8 cellular contexts compared by ENCODE assay signal in the genomic region with DNA sequence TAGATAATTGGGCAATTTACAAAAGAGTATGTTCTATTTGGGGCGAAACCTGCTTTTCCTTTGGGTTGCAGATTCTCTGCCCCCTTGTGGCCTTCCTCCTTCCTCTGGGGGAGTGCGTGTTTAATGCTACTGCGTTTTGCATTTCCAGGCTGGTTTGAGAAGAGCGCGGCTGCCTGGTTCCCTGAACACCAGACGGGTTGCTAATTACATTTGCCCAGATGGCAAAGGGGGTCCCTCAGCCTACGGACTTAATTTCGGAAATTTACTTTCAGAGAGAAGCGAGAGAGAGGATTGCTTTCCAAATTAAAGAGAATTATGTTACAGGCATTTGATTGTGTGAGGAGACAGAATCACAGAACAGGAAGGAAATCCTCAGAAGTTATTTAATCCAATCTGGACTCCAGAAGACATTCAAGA.
DNase-seq lines count a peak whose midpoint lies in the region; ATAC-seq, FAIRE-seq and TF ChIP-seq lines count a peak whose summit lies in the region.

No MANE protein-coding gene starts in this region.

- ATAC-seq in SK-N-SH treated with all-trans-retinoic acid at 6 μM for 48 hours (peak; percentile 91), mucosa of descending colon (no peak)

- FAIRE-seq in HTR-8/SVneo (lab: Jason Lieb, UNC) = no peak

- H3K27me3 ChIP-seq in tibial nerve = no peaks in the 10 kb centered on the region

- H3K4me1 ChIP-seq in mucosa of descending colon (ENCODE audit: low read depth) (no peaks in the 10 kb centered on the region), tibial nerve (peaks cover 0 to 4% (median 0%) of the 10 kb centered on the region in 4 donors)

- intact Hi-C loops in mucosa of descending colon (cut with DNase I, micrococcal nuclease) (no loop called here), posterior vena cava (cut with DNase I) (loop anchor here in 1 of 2 donors (10.0 kb wide), 1 partner anchor 98 kb away; no protein-coding TSS in a partner anchor)

- DNase-seq in COR-L47 (lab: John Stamatoyannopoulos, UW) (peak; percentile 14), HTR-8/SVneo (ENCODE audit: insufficient read length, low spot score) (peak; percentile 23), epithelial cell of proximal tubule (ENCODE audit: low read depth) (no peak), mucosa of descending colon (peak in 2 of 3 donors; percentile 29 to 56), tibial nerve (ENCODE audit: low spot score in 2 of 2) (peak in 1 of 2 donors; percentile 48), NCI-H446 treated with DMSO at 0.1 percent for 48 hours (lab: John Stamatoyannopoulos, UW) (no peak), posterior vena cava (ENCODE audit: low spot score) (no peak)

- H3K9me3 ChIP-seq in mucosa of descending colon (no peaks in the 10 kb centered on the region), tibial nerve (no peaks in the 10 kb centered on the region)

- no peak overlapping the region for H3K27ac ChIP-seq in tibial nerve

- H3K36me3 ChIP-seq in mucosa of descending colon (ENCODE audit: low read depth) = no peaks in the 10 kb centered on the region
- H3K36me3 ChIP-seq in tibial nerve = no peaks in the 10 kb centered on the region

- TF ChIP-seq CTCF in epithelial cell of proximal tubule (conservative IDR thresholded peaks at IDR 0.05; ENCODE audit: low read depth, low read length) = peak; percentile 86
- TF ChIP-seq CTCF in mucosa of descending colon (IDR thresholded peaks at IDR 0.05) = no peak
- peak in 3 of 5 experiments; percentile 19 to 35 (median 35) for TF ChIP-seq CTCF in tibial nerve (IDR thresholded peaks at IDR 0.05)

- H3K4me3 ChIP-seq in epithelial cell of proximal tubule (ENCODE audit: low read depth, low read length) = peak overlapping the region; percentile 25
- no peak overlapping the region for H3K4me3 ChIP-seq in mucosa of descending colon
- H3K4me3 ChIP-seq in tibial nerve = no peak overlapping the region

- no peak for TF ChIP-seq EP300 in tibial nerve (IDR thresholded peaks at IDR 0.05)

- WGBS in tibial nerve, 2 donors = 8 to 10% methylated on average over 9 of the region's 9 CpGs

- no peak for TF ChIP-seq POLR2A in tibial nerve (IDR thresholded peaks at IDR 0.05)

TF ChIP-seq in SK-N-SH treated with all-trans-retinoic acid at 6 μM for 48 hours, 23 proteins besides CTCF, POLR2A, EP300 and RAD21 (continues in another document):
- TF ChIP-seq ARNTL (CRISPR knock-in tag; IDR thresholded peaks at IDR 0.05; ENCODE audit: borderline replicate concordance, low read depth) = no peak
- 0 out of 2 replicates have a peak, but pooled peaks have one; percentile 11 for TF ChIP-seq ISL1 (CRISPR knock-in tag; IDR thresholded peaks at IDR 0.05)
- TF ChIP-seq, protein P1, sequence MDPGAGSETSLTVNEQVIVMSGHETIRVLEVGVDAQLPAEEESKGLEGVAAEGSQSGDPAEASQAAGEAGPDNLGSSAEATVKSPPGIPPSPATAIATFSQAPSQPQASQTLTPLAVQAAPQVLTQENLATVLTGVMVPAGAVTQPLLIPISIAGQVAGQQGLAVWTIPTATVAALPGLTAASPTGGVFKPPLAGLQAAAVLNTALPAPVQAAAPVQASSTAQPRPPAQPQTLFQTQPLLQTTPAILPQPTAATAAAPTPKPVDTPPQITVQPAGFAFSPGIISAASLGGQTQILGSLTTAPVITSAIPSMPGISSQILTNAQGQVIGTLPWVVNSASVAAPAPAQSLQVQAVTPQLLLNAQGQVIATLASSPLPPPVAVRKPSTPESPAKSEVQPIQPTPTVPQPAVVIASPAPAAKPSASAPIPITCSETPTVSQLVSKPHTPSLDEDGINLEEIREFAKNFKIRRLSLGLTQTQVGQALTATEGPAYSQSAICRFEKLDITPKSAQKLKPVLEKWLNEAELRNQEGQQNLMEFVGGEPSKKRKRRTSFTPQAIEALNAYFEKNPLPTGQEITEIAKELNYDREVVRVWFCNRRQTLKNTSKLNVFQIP (CRISPR knock-in tag; IDR thresholded peaks at IDR 0.05; ENCODE audit: borderline replicate concordance, low read depth) = no peak
- TF ChIP-seq ZNF70 (CRISPR knock-in tag; IDR thresholded peaks at IDR 0.05) = no peak
- TF ChIP-seq SNAI2 (CRISPR knock-in tag; IDR thresholded peaks at IDR 0.05) = 0 out of 2 replicates have a peak, but pooled peaks have one; percentile 18
- no peak for TF ChIP-seq ZC3H10 (CRISPR knock-in tag; IDR thresholded peaks at IDR 0.05)
- no peak for TF ChIP-seq ZNF565 (CRISPR knock-in tag; conservative IDR thresholded peaks at IDR 0.05; ENCODE audit: low read depth)
- no peak for TF ChIP-seq ZFP3 (CRISPR knock-in tag; IDR thresholded peaks at IDR 0.05)
- peak; percentile 80; the same call in 1 of the 2 replicates for TF ChIP-seq TCF4 (CRISPR knock-in tag; IDR thresholded peaks at IDR 0.05; ENCODE audit: borderline replicate concordance)
- TF ChIP-seq ZNF8 (CRISPR knock-in tag; IDR thresholded peaks at IDR 0.05) = no peak
- TF ChIP-seq GLIS3 (CRISPR knock-in tag; IDR thresholded peaks at IDR 0.05) = 0 out of 2 replicates have a peak, but pooled peaks have one; percentile 19
- no peak for TF ChIP-seq RARB (CRISPR knock-in tag; IDR thresholded peaks at IDR 0.05)
- TF ChIP-seq BACH2 (CRISPR knock-in tag; IDR thresholded peaks at IDR 0.05; ENCODE audit: borderline replicate concordance) = no peak
- no peak for TF ChIP-seq OSR1 (CRISPR knock-in tag; IDR thresholded peaks at IDR 0.05)
- TF ChIP-seq, protein P2, sequence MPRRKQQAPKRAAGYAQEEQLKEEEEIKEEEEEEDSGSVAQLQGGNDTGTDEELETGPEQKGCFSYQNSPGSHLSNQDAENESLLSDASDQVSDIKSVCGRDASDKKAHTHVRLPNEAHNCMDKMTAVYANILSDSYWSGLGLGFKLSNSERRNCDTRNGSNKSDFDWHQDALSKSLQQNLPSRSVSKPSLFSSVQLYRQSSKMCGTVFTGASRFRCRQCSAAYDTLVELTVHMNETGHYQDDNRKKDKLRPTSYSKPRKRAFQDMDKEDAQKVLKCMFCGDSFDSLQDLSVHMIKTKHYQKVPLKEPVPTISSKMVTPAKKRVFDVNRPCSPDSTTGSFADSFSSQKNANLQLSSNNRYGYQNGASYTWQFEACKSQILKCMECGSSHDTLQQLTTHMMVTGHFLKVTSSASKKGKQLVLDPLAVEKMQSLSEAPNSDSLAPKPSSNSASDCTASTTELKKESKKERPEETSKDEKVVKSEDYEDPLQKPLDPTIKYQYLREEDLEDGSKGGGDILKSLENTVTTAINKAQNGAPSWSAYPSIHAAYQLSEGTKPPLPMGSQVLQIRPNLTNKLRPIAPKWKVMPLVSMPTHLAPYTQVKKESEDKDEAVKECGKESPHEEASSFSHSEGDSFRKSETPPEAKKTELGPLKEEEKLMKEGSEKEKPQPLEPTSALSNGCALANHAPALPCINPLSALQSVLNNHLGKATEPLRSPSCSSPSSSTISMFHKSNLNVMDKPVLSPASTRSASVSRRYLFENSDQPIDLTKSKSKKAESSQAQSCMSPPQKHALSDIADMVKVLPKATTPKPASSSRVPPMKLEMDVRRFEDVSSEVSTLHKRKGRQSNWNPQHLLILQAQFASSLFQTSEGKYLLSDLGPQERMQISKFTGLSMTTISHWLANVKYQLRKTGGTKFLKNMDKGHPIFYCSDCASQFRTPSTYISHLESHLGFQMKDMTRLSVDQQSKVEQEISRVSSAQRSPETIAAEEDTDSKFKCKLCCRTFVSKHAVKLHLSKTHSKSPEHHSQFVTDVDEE (CRISPR knock-in tag; IDR thresholded peaks at IDR 0.05) = peak; percentile 85
- peak; percentile 76; the same call in 1 of the 2 replicates for TF ChIP-seq ESRRG (CRISPR knock-in tag; IDR thresholded peaks at IDR 0.05)
- no peak for TF ChIP-seq ZFP30 (CRISPR knock-in tag; IDR thresholded peaks at IDR 0.05)
- TF ChIP-seq PPARA (CRISPR knock-in tag; IDR thresholded peaks at IDR 0.05; ENCODE audit: borderline replicate concordance) = no peak
- no peak for TF ChIP-seq CSDC2 (CRISPR knock-in tag; IDR thresholded peaks at IDR 0.05)
- TF ChIP-seq, protein P3, sequence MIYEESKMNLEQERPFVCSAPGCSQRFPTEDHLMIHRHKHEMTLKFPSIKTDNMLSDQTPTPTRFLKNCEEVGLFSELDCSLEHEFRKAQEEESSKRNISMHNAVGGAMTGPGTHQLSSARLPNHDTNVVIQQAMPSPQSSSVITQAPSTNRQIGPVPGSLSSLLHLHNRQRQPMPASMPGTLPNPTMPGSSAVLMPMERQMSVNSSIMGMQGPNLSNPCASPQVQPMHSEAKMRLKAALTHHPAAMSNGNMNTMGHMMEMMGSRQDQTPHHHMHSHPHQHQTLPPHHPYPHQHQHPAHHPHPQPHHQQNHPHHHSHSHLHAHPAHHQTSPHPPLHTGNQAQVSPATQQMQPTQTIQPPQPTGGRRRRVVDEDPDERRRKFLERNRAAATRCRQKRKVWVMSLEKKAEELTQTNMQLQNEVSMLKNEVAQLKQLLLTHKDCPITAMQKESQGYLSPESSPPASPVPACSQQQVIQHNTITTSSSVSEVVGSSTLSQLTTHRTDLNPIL (CRISPR knock-in tag; IDR thresholded peaks at IDR 0.05; ENCODE audit: low read depth) = 0 out of 2 replicates have a peak, but pooled peaks have one; percentile 20
- no peak for TF ChIP-seq TOX (CRISPR knock-in tag; IDR thresholded peaks at IDR 0.05; ENCODE audit: borderline replicate concordance)
- TF ChIP-seq, protein P4, sequence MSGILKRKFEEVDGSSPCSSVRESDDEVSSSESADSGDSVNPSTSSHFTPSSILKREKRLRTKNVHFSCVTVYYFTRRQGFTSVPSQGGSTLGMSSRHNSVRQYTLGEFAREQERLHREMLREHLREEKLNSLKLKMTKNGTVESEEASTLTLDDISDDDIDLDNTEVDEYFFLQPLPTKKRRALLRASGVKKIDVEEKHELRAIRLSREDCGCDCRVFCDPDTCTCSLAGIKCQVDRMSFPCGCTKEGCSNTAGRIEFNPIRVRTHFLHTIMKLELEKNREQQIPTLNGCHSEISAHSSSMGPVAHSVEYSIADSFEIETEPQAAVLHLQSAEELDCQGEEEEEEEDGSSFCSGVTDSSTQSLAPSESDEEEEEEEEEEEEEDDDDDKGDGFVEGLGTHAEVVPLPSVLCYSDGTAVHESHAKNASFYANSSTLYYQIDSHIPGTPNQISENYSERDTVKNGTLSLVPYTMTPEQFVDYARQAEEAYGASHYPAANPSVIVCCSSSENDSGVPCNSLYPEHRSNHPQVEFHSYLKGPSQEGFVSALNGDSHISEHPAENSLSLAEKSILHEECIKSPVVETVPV (CRISPR knock-in tag; IDR thresholded peaks at IDR 0.05) = no peak

Comparison
In these comparisons a context has a peak if more than half of its experiments do, and no peak if none do; other contexts are left out.
1. DNase-seq: peak in COR-L47 (single experiment), HTR-8/SVneo (single experiment) and mucosa of descending colon (2 of 3); none in epithelial cell of proximal tubule (single experiment), NCI-H446 treated with DMSO at 0.1 percent for 48 hours (single experiment) and posterior vena cava (single experiment).